ENCODE assay signal across 1 cellular context in genomic region chr15:77486542-77487478, GRCh38.
TF ChIP-seq lines count a peak whose summit lies in the region.

No MANE protein-coding gene starts in this region.

TF ChIP-seq in GM23338, 12 proteins besides CTCF, POLR2A, EP300 and RAD21 (continued from another document):
- TF ChIP-seq ZNF462 (CRISPR knock-in tag; IDR thresholded peaks at IDR 0.05): no peak
- TF ChIP-seq JUNB (IDR thresholded peaks at IDR 0.05; ENCODE audit: unreplicated experiment): no peak
- no peak for TF ChIP-seq ZNF114 (CRISPR knock-in tag; IDR thresholded peaks at IDR 0.05)
